Comparison of ENCODE assay signal across 12 cellular contexts in genomic region chr1:165738794-165739193, GRCh38. TPM values are rescaled to one million over a fixed set of nuclear protein-coding genes. Genes with fewer than 3 reads are reported as not detected.
DNase-seq lines count a peak whose midpoint lies in the region; ATAC-seq, FAIRE-seq and TF ChIP-seq lines count a peak whose summit lies in the region.
"Had no signal": no experiment of that assay in that cellular context is flagged by ENCODE, and none has a peak within 500 bp of the region (broad histone marks: within the 10 kb centered on the region; RNA-seq: fewer than 3 reads in every experiment).

No MANE protein-coding gene starts in this region.

- H3K9me3 Mint-ChIP-seq in GM23338, result no peaks in the 10 kb centered on the region
- H3K9me3 Mint-ChIP-seq: endodermal cell had no signal

- no peak for TF ChIP-seq EP300 in GM12878 (IDR thresholded peaks at IDR 0.05; ENCODE audit: borderline replicate concordance in 1 of 2, control insufficient read depth in 1 of 2, low read depth in 2 of 2, low read length in 2 of 2)

- no TSS peak for BruUV-seq in GM12878 (replicated peaks; lab: Mats Ljungman, UMichigan)

- H4K20me1 ChIP-seq in GM12878 (ENCODE audit: control insufficient read depth, insufficient read depth) (no peaks in the 10 kb centered on the region), GM23338 (replicated peaks; ENCODE audit: insufficient read depth) (0 out of 2 replicates have a peak, but pooled peaks cover 6% of the 10 kb centered on the region)

- CTCF ChIA-PET in GM12878 (lab: Yijun Ruan, JAX), result interaction anchor here (0.6 to 1.5 kb wide), 8 partner anchors 10 to 204 kb away, joined by 3 to 6 read pairs (median 3); partner anchors contain the start of gene ALDH9A1

- in situ Hi-C loops in GM12878 (cut with MboI), result no loop called here

- DNase-seq in GM12878 (ENCODE audit: low read depth, low spot score) (no peak), kidney (no peak), AG08396 (ENCODE audit: low spot score) (no peak), OCI-M2 (lab: John Stamatoyannopoulos, UW; ENCODE audit: unreplicated experiment) (no peak), GM23338 (ENCODE audit: low spot score) (no peak)
- DNase-seq: endodermal cell, IMR-90 had no signal

- peaks cover 22% of the 10 kb centered on the region for H3K36me3 Mint-ChIP-seq in GM23338 (ENCODE audit: low read depth)

- H3K27ac Mint-ChIP-seq in GM23338, result no peak overlapping the region
- H3K27ac Mint-ChIP-seq: activated naive CD8-positive, alpha-beta T cell had no signal

- H2AFZ ChIP-seq in GM12878 (ENCODE audit: control insufficient read depth, low read depth, low read length) (no peak overlapping the region), GM23338 (no peak overlapping the region)

- no peak overlapping the region for H3K4me3 Mint-ChIP-seq in GM23338
- H3K4me3 Mint-ChIP-seq: activated naive CD8-positive, alpha-beta T cell; endodermal cell had no signal

- RAD21 ChIA-PET in GM12878 (lab: Charles Lee; ENCODE audit: unreplicated experiment), result interaction anchor here (1.7 kb wide), 1 partner anchor 30 kb away, joined by 4 read pairs; the partner anchor contains the start of gene TMCO1

- H3K27me3 ChIP-seq in GM12878 (replicated peaks in 1 of 2; ENCODE audit: control insufficient read depth in 2 of 2, insufficient read depth in 2 of 2, low read length in 1 of 2), result no peaks in the 10 kb centered on the region
- H3K27me3 ChIP-seq in GM23338 (ENCODE audit: insufficient read depth), result no peaks in the 10 kb centered on the region
- H3K27me3 ChIP-seq: neutrophil had no signal

- H3K9ac ChIP-seq in GM12878 (ENCODE audit: control insufficient read depth, insufficient read depth, low read length) (no peak overlapping the region), kidney (ENCODE audit: low read length in 2 of 2) (no peak overlapping the region)

- no peaks in the 10 kb centered on the region for H3K9me3 ChIP-seq in GM12878 (replicated peaks; ENCODE audit: control insufficient read depth, insufficient read depth, low read length)
- peaks cover 0 to 4% of the 10 kb centered on the region in 2 donors for H3K9me3 ChIP-seq in kidney (ENCODE audit: control insufficient read depth in 1 of 2, low read length in 2 of 2)
- H3K9me3 ChIP-seq: neutrophil had no signal

- FAIRE-seq in GM12878 (lab: Jason Lieb, UNC) (peak; percentile 41), kidney (lab: Jason Lieb, UNC) (no peak)

- no peaks in the 10 kb centered on the region for H3K27me3 Mint-ChIP-seq in GM23338 (ENCODE audit: insufficient read depth, low read depth, poor library complexity)
- H3K27me3 Mint-ChIP-seq: activated naive CD8-positive, alpha-beta T cell had no signal

- TF ChIP-seq CTCF in GM12878 (IDR thresholded peaks at IDR 0.05 in 2 of 3, conservative IDR thresholded peaks at IDR 0.05 in 1 of 3; ENCODE audit: control insufficient read depth in 2 of 3, extremely low read depth in 1 of 3, insufficient read depth in 1 of 3, low read depth in 3 of 3, low read length in 3 of 3), result no peak
- no peak for TF ChIP-seq CTCF in kidney (IDR thresholded peaks at IDR 0.05; ENCODE audit: borderline replicate concordance, extremely low read depth, insufficient read depth)
- TF ChIP-seq CTCF in GM23338 (conservative IDR thresholded peaks at IDR 0.05; ENCODE audit: low read depth in 2 of 2), result no peak

- no peak for TF ChIP-seq POLR2A in GM12878 (IDR thresholded peaks at IDR 0.05; ENCODE audit: low read depth, low read length)

- 0 out of 2 replicates have a peak overlapping the region, but pooled peaks have one; percentile 30 for H3K4me2 ChIP-seq in GM12878 (ENCODE audit: control insufficient read depth, insufficient read depth)
- H3K4me2 ChIP-seq in GM23338, result no peak overlapping the region

- H3K4me3 ChIP-seq in GM12878 (no peak overlapping the region), kidney (ENCODE audit: low read length in 2 of 2) (no peak overlapping the region), GM23338 (no peak overlapping the region)

- POLR2A ChIA-PET in GM12878 (lab: Charles Lee), result interaction anchor here (0.6 kb wide), 1 partner anchor 17 kb away, joined by 3 read pairs; no protein-coding TSS in a partner anchor

- intact Hi-C loops in GM12878 (cut with micrococcal nuclease; ENCODE audit: unreplicated experiment) (no loop called here), kidney (cut with DNase I) (loop anchor here (10.0 kb wide), 1 partner anchor 176 kb away; no protein-coding TSS in a partner anchor)

- no peak for TF ChIP-seq RAD21 in GM12878 (IDR thresholded peaks at IDR 0.05; ENCODE audit: insufficient read depth, low read depth, low read length)

- H3K4me1 Mint-ChIP-seq in GM23338, result peaks cover 5% of the 10 kb centered on the region; the same call in 2 of the 3 replicates

- H3K9me2 ChIP-seq in GM23338 (ENCODE audit: insufficient read depth), result no peaks in the 10 kb centered on the region

- SMC1A ChIA-PET in GM12878 (lab: Charles Lee; ENCODE audit: uncharacterized antibody, unreplicated experiment), result interaction anchor here (1.0 to 1.8 kb wide), 4 partner anchors 18 to 175 kb away, joined by 3 to 5 read pairs (median 4); no protein-coding TSS in a partner anchor

- H3K27ac ChIP-seq in GM12878 (ENCODE audit: control insufficient read depth, insufficient read depth) (no peak overlapping the region), kidney (ENCODE audit: low read depth in 2 of 2, low read length in 2 of 2) (no peak overlapping the region), GM23338 (ENCODE audit: low read depth) (no peak overlapping the region)
- H3K27ac ChIP-seq: neutrophil had no signal

- peaks cover 2 to 14% of the 10 kb centered on the region in 2 experiments; a peak in 3 of 4 replicates for H3K36me3 ChIP-seq in GM12878 (ENCODE audit: control insufficient read depth in 2 of 2, insufficient read depth in 2 of 2, low read length in 1 of 2)
- peaks cover 10 to 35% of the 10 kb centered on the region in 2 donors for H3K36me3 ChIP-seq in kidney (ENCODE audit: control insufficient read depth in 1 of 2, insufficient read depth in 2 of 2, low read length in 2 of 2)
- H3K36me3 ChIP-seq in GM23338 (ENCODE audit: insufficient read depth), result peaks cover 3% of the 10 kb centered on the region; the same call in 1 of the 2 replicates

- 65% methylated on average over 1 of the region's 1 CpG for WGBS in GM12878 (ENCODE audit: insufficient coverage, insufficient replicate concordance, low lambda C conversion rate, missing lambda C conversion rate)

- H3K4me1 ChIP-seq in GM12878 (ENCODE audit: control insufficient read depth, insufficient read depth, low read length), result peaks cover 12% of the 10 kb centered on the region
- H3K4me1 ChIP-seq in kidney (ENCODE audit: control insufficient read depth in 1 of 2, insufficient read depth in 1 of 2, low read depth in 1 of 2, low read length in 2 of 2), result no peaks in the 10 kb centered on the region
- no peaks in the 10 kb centered on the region for H3K4me1 ChIP-seq in GM23338 (ENCODE audit: insufficient read depth)

- 0 out of 2 replicates have a peak, but pooled peaks cover 1% of the 10 kb centered on the region for H3K79me2 ChIP-seq in GM12878 (ENCODE audit: control insufficient read depth, insufficient read depth, low read length)
- H3K79me2 ChIP-seq in GM23338 (replicated peaks; ENCODE audit: insufficient read depth), result no peaks in the 10 kb centered on the region

- peak; percentile 98 for ATAC-seq in GM18517 (IDR thresholded peaks at IDR 0.05; ENCODE audit: unreplicated experiment)
- ATAC-seq in GM21576 (IDR thresholded peaks at IDR 0.05; ENCODE audit: unreplicated experiment), result peak; percentile 99
- ATAC-seq in HG03175 (IDR thresholded peaks at IDR 0.05; ENCODE audit: unreplicated experiment), result peak; percentile 98
- peak; percentile 73 for ATAC-seq in GM12878
- no peak for ATAC-seq in GM23338

- H3F3A ChIP-seq in GM23338 (replicated peaks; ENCODE audit: low read depth), result no peaks in the 10 kb centered on the region

RNA-seq across cellular contexts. Expression of gene TMCO1, which starts 29.9 kb away (rescaled TPM):
- total RNA-seq in GM12878 (2013; cell fraction: nucleolus; rRNA removed), result 32.3 and 40.1 TPM in 2 replicates
- total RNA-seq in GM12878 (2014; rRNA removed) (56.1 and 77.1 TPM in 2 replicates), GM12878 (2014; rRNA removed; fragmentation: Illumina TruSeq; extraction: Trizol) (72.6 and 76.3 TPM in 2 replicates), GM12878 (2021) (63.6 and 70.0 TPM in 2 replicates), kidney (109 TPM)
- 41.1 TPM for polyA plus RNA-seq in GM12878 (2011; ENCODE audit: low read depth)
- polyA plus RNA-seq in GM12878 (2011; rRNA removed) (166 and 184 TPM in 2 replicates), GM12878 (2014; fragmentation: Illumina TruSeq; extraction: Trizol) (97.5 and 125 TPM in 2 replicates), GM12878 (2014; fragmentation: Nextera tagmentation; extraction: Ambion mirVana) (100 to 1,000 TPM; 184 to 253 TPM), GM12878 (2014; rRNA removed) (43.9 and 50.3 TPM in 2 replicates), GM12878 (2016; fragmentation: Nextera tagmentation; extraction: Ambion mirVana) (100 to 1,000 TPM; 155 to 156 TPM), kidney (ENCODE audit: insufficient read depth, low read depth, low replicate concordance) (149 TPM), GM23338 (2016; fragmentation: Nextera tagmentation; extraction: Ambion mirVana) (116 and 128 TPM in 2 replicates)
- polyA plus RNA-seq in GM12878 (2011; cell fraction: cytosol; rRNA removed), result 66.8 and 102 TPM in 2 replicates
- polyA plus RNA-seq in GM12878 (2011; cell fraction: nucleus; rRNA removed), result 30.7 and 39.8 TPM in 2 replicates
- polyA plus RNA-seq in GM12878 (2012), result 56.9 and 61.5 TPM in 2 replicates
- polyA minus RNA-seq in GM12878 (2011; rRNA and poly(A)+ RNA removed), result 61.0 and 95.8 TPM in 2 replicates
- 25.5 and 26.7 TPM in 2 replicates for polyA minus RNA-seq in GM12878 (2011; cell fraction: cytosol; rRNA and poly(A)+ RNA removed)
- 20.3 and 32.4 TPM in 2 replicates for polyA minus RNA-seq in GM12878 (2011; cell fraction: nucleus; rRNA and poly(A)+ RNA removed)
- total RNA-seq in GM23338 (2014; rRNA removed; shearing (Covaris generic)), result 38.3 and 45.2 TPM in 2 replicates

RNA-seq across cellular contexts. Expression of gene ALDH9A1, which starts 40.4 kb away (rescaled TPM):
- 14.6 and 21.1 TPM in 2 replicates for total RNA-seq in GM12878 (2013; cell fraction: nucleolus; rRNA removed)
- 28.7 and 34.5 TPM in 2 replicates for total RNA-seq in GM12878 (2014; rRNA removed)
- total RNA-seq in GM12878 (2014; rRNA removed; fragmentation: Illumina TruSeq; extraction: Trizol), result 30.6 and 30.9 TPM in 2 replicates
- 34.4 and 37.0 TPM in 2 replicates for total RNA-seq in GM12878 (2021)
- 22.9 TPM for polyA plus RNA-seq in GM12878 (2011; ENCODE audit: low read depth)
- 106 and 128 TPM in 2 replicates for polyA plus RNA-seq in GM12878 (2011; rRNA removed)
- 36.1 and 36.4 TPM in 2 replicates for polyA plus RNA-seq in GM12878 (2011; cell fraction: cytosol; rRNA removed)
- 37.3 and 42.6 TPM in 2 replicates for polyA plus RNA-seq in GM12878 (2011; cell fraction: nucleus; rRNA removed)
- polyA plus RNA-seq in GM12878 (2012), result 24.0 and 33.1 TPM in 2 replicates
- polyA plus RNA-seq in GM12878 (2014; fragmentation: Illumina TruSeq; extraction: Trizol), result 37.2 and 42.2 TPM in 2 replicates
- polyA plus RNA-seq in GM12878 (2014; fragmentation: Nextera tagmentation; extraction: Ambion mirVana), result 10 to 100 TPM; 25.7 to 35.6 TPM
- polyA plus RNA-seq in GM12878 (2014; rRNA removed), result 22.7 and 26.7 TPM in 2 replicates
- polyA plus RNA-seq in GM12878 (2016; fragmentation: Nextera tagmentation; extraction: Ambion mirVana), result 10 to 100 TPM; 49.1 to 51.5 TPM
- polyA minus RNA-seq in GM12878 (2011; rRNA and poly(A)+ RNA removed), result 47.6 and 80.2 TPM in 2 replicates
- 21.8 and 35.5 TPM in 2 replicates for polyA minus RNA-seq in GM12878 (2011; cell fraction: cytosol; rRNA and poly(A)+ RNA removed)
- polyA minus RNA-seq in GM12878 (2011; cell fraction: nucleus; rRNA and poly(A)+ RNA removed), result 13.7 and 23.9 TPM in 2 replicates
- 70.7 TPM for total RNA-seq in kidney
- polyA plus RNA-seq in kidney (ENCODE audit: insufficient read depth, low read depth, low replicate concordance), result 77.2 TPM
- total RNA-seq in GM23338 (2014; rRNA removed; shearing (Covaris generic)), result 58.5 and 59.2 TPM in 2 replicates
- polyA plus RNA-seq in GM23338 (2016; fragmentation: Nextera tagmentation; extraction: Ambion mirVana), result 37.7 and 50.6 TPM in 2 replicates
